Comparison of ENCODE assay signal across 8 cellular contexts in genomic region chr3:59388555-59389280, GRCh38.
DNase-seq lines count a peak whose midpoint lies in the region; ATAC-seq, FAIRE-seq and TF ChIP-seq lines count a peak whose summit lies in the region.

No MANE protein-coding gene starts in this region.

- H3K27ac ChIP-seq in dorsolateral prefrontal cortex, result no peak overlapping the region

- no peak for FAIRE-seq in bronchial epithelial cell (lab: Jason Lieb, UNC)

- DNase-seq in HT1080 (ENCODE audit: low read depth) (peak; percentile 57), bronchial epithelial cell (ENCODE audit: low read depth) (peak; percentile 82), NCI-H1436 (lab: John Stamatoyannopoulos, UW) (no peak), NCI-H2171 treated with DMSO at 0.1 percent for 48 hours (lab: John Stamatoyannopoulos, UW) (no peak), dorsolateral prefrontal cortex (no peak), NCI-H2029 treated with DMSO at 0.1 percent for 48 hours (lab: John Stamatoyannopoulos, UW) (no peak)

- intact Hi-C loops in dorsolateral prefrontal cortex (cut with DNase I), result no loop called here

- no peaks in the 10 kb centered on the region for H3K36me3 ChIP-seq in bronchial epithelial cell (ENCODE audit: control insufficient read depth, insufficient read depth, low read length)

- H3K4me3 ChIP-seq in bronchial epithelial cell (ENCODE audit: low read depth, low read length) (no peak overlapping the region), dorsolateral prefrontal cortex (no peak overlapping the region)

- ATAC-seq in GM18520 (IDR thresholded peaks at IDR 0.05; ENCODE audit: unreplicated experiment) (peak; percentile 28), GM21529 (IDR thresholded peaks at IDR 0.05; ENCODE audit: unreplicated experiment) (peak; percentile 54)

- H3K27me3 ChIP-seq in bronchial epithelial cell (ENCODE audit: control insufficient read depth, insufficient read depth, low read length) (no peaks in the 10 kb centered on the region), dorsolateral prefrontal cortex (peaks cover 0 to 5% (median 0%) of the 10 kb centered on the region in 45 donors)

- TF ChIP-seq CTCF in bronchial epithelial cell (IDR thresholded peaks at IDR 0.05; ENCODE audit: insufficient read depth, low read length, severe bottlenecking) (no peak), dorsolateral prefrontal cortex (IDR thresholded peaks at IDR 0.05 in 54 of 56, conservative IDR thresholded peaks at IDR 0.05 in 2 of 56; ENCODE audit: low read depth in 1 of 56, partially characterized antibody in 56 of 56) (no peak)

Comparison
In these comparisons a context has a peak if more than half of its experiments do, and no peak if none do; other contexts are left out.
1. DNase-seq: peak in HT1080 (single experiment) and bronchial epithelial cell (single experiment); none in NCI-H1436 (single experiment), NCI-H2171 treated with DMSO at 0.1 percent for 48 hours (single experiment), dorsolateral prefrontal cortex (0 of 10) and NCI-H2029 treated with DMSO at 0.1 percent for 48 hours (single experiment).